ENCODE assay signal across 17 cellular contexts in genomic region chr22:36948273-36949055, GRCh38. TPM values are rescaled to one million over a fixed set of nuclear protein-coding genes. Genes with fewer than 3 reads are reported as not detected.
"Had no signal": no experiment of that assay in that cellular context is flagged by ENCODE, and none has a peak within 500 bp of the region (broad histone marks: within the 10 kb centered on the region; RNA-seq: fewer than 3 reads in every experiment).

No MANE protein-coding gene starts in this region.

- H3K36me3 Mint-ChIP-seq: activated naive CD4-positive, alpha-beta T cell treated with anti-CD3 and anti-CD28 coated beads, Interleukin-2, amount 10 ng/mL, durations not matched to agents 7 days and 5 days; WTC11 had no signal

- FAIRE-seq: pancreas had no signal

- H3K36me3 ChIP-seq: pancreas, upper lobe of right lung had no signal

- DNase-seq: activated CD4-positive, alpha-beta T cell treated with anti-CD3 and anti-CD28 coated beads for 48 hours; activated naive CD4-positive, alpha-beta T cell treated with anti-CD3 and anti-CD28 coated beads, Interleukin-2, amount 10 ng/mL, durations not matched to agents 7 days and 5 days; body of pancreas; erythroblast; foreskin fibroblast; glutamatergic neuron; left cardiac atrium; mammary epithelial cell; nephron progenitor cell; pancreas; stimulated activated CD4-positive, alpha-beta T cell treated with anti-CD3 and anti-CD28 coated beads, Interleukin-4, amount 100 ng/mL, for 1 hour; stimulated activated CD8-positive, alpha-beta memory T cell treated with anti-CD3 and anti-CD28 coated beads, Interleukin-4, amount 100 ng/mL, for 48 hours; stimulated activated naive CD8-positive, alpha-beta T cell treated with anti-CD3 and anti-CD28 coated beads, Interleukin-15, Interleukin-2, amounts not matched to agents 100 U/mL and 50 U/mL, for 24 hours; T-helper 1 cell; upper lobe of right lung had no signal

- H3K9me3 Mint-ChIP-seq: activated naive CD4-positive, alpha-beta T cell treated with anti-CD3 and anti-CD28 coated beads, Interleukin-2, amount 10 ng/mL, durations not matched to agents 7 days and 5 days; activated T-helper 2 cell treated with anti-CD3 and anti-CD28 coated beads, Interferon-gamma antibody, Interleukin-2, Interleukin-4, amounts not matched to agents 10 μg/mL and 5 μg/mL and 100 μg/mL, durations not matched to agents 14 hours and 24 hours and 36 hours; WTC11 had no signal

- H3K27ac Mint-ChIP-seq: activated naive CD4-positive, alpha-beta T cell treated with anti-CD3 and anti-CD28 coated beads, Interleukin-2, amount 10 ng/mL, durations not matched to agents 7 days and 5 days; activated T-helper 2 cell treated with anti-CD3 and anti-CD28 coated beads, Interferon-gamma antibody, Interleukin-2, Interleukin-4, amounts not matched to agents 10 μg/mL and 5 μg/mL and 100 μg/mL, durations not matched to agents 14 hours and 24 hours and 36 hours; nephron progenitor cell; WTC11 had no signal

- H3K4me3 Mint-ChIP-seq: activated naive CD4-positive, alpha-beta T cell treated with anti-CD3 and anti-CD28 coated beads, Interleukin-2, amount 10 ng/mL, durations not matched to agents 7 days and 5 days; nephron progenitor cell; WTC11 had no signal

- ATAC-seq: body of pancreas; pancreas; stimulated activated naive CD8-positive, alpha-beta T cell treated with anti-CD3 and anti-CD28 coated beads, Interleukin-15, Interleukin-2, amounts not matched to agents 100 U/mL and 50 U/mL, for 24 hours; upper lobe of right lung; WTC11 had no signal

- H3K4me3 ChIP-seq: body of pancreas, pancreas, upper lobe of right lung had no signal

- H3K4me1 Mint-ChIP-seq: activated naive CD4-positive, alpha-beta T cell treated with anti-CD3 and anti-CD28 coated beads, Interleukin-2, amount 10 ng/mL, durations not matched to agents 7 days and 5 days had no signal

- H3K9me3 ChIP-seq: body of pancreas, pancreas, upper lobe of right lung had no signal

- H3K27ac ChIP-seq: body of pancreas, pancreas, upper lobe of right lung had no signal

- H3K27me3 ChIP-seq: body of pancreas, pancreas had no signal

- H3K4me1 ChIP-seq: body of pancreas, pancreas, upper lobe of right lung had no signal

RNA-seq across cellular contexts. Expression of gene CSF2RB, which starts 35.0 kb away (rescaled TPM):
- total RNA-seq: mammary epithelial cell had no signal
- polyA plus RNA-seq: mammary epithelial cell had no signal
